In genomic region chrX:153782324-153782723, GRCh38 we compare ENCODE assay signal across 11 cellular contexts. TPM values are rescaled to one million over a fixed set of nuclear protein-coding genes. Genes with fewer than 3 reads are reported as not detected.
A peak's percentile ranks its signal among the peaks of the same experiment; 100 is the strongest.
DNase-seq lines count a peak whose midpoint lies in the region; TF ChIP-seq lines count a peak whose summit lies in the region.
"Had no signal": no experiment of that assay in that cellular context is flagged by ENCODE, and none has a peak within 500 bp of the region (broad histone marks: within the 10 kb centered on the region; RNA-seq: fewer than 3 reads in every experiment).

No MANE protein-coding gene starts in this region.

- H3K9me3 Mint-ChIP-seq in chondrocyte (ENCODE audit: low read depth) (no peaks in the 10 kb centered on the region), osteocyte (ENCODE audit: unreplicated experiment) (no peaks in the 10 kb centered on the region)
- H3K9me3 Mint-ChIP-seq: natural killer cell had no signal

- DNase-seq in NCI-H526 (lab: John Stamatoyannopoulos, UW) (peak; percentile 48 to 63), NCI-H526 treated with DMSO at 0.1 percent for 48 hours (lab: John Stamatoyannopoulos, UW) (no peak), NCI-H2196 (lab: John Stamatoyannopoulos, UW; ENCODE audit: unreplicated experiment) (peak; percentile 84), chondrocyte (ENCODE audit: low spot score) (no peak), superior temporal gyrus (ENCODE audit: extremely low spot score) (peak; percentile 33), osteocyte (ENCODE audit: extremely low spot score, unreplicated experiment) (no peak), HK-2 (ENCODE audit: unreplicated experiment) (no peak)
- DNase-seq in stimulated activated CD4-positive, alpha-beta T cell treated with anti-CD3 and anti-CD28 coated beads, Interleukin-2, amount 100 ng/mL, for 48 hours = no peak
- DNase-seq: aorta, natural killer cell, NCI-H510A treated with DMSO at 0.1 percent for 48 hours had no signal

- peak; percentile 16 for TF ChIP-seq CTCF in chondrocyte (IDR thresholded peaks at IDR 0.05)
- no peak for TF ChIP-seq CTCF in osteocyte (IDR thresholded peaks at IDR 0.05)

- H3K36me3 Mint-ChIP-seq in chondrocyte (ENCODE audit: low read depth) = peaks cover 3% of the 10 kb centered on the region
- H3K36me3 Mint-ChIP-seq in osteocyte (ENCODE audit: unreplicated experiment) = no peaks in the 10 kb centered on the region
- H3K36me3 Mint-ChIP-seq: natural killer cell had no signal

- no peak overlapping the region for H3K27ac Mint-ChIP-seq in chondrocyte (ENCODE audit: unreplicated experiment)
- no peak overlapping the region for H3K27ac Mint-ChIP-seq in osteocyte (ENCODE audit: unreplicated experiment)
- H3K27ac Mint-ChIP-seq: natural killer cell had no signal

- H3K4me1 Mint-ChIP-seq in chondrocyte (ENCODE audit: low read depth) = no peaks in the 10 kb centered on the region
- peaks cover 4% of the 10 kb centered on the region for H3K4me1 Mint-ChIP-seq in osteocyte (ENCODE audit: unreplicated experiment)

- no peak overlapping the region for H3K4me3 Mint-ChIP-seq in chondrocyte (ENCODE audit: unreplicated experiment)
- H3K4me3 Mint-ChIP-seq in osteocyte (ENCODE audit: unreplicated experiment) = no peak overlapping the region
- H3K4me3 Mint-ChIP-seq: natural killer cell had no signal

- H3K27me3 Mint-ChIP-seq in chondrocyte (ENCODE audit: low read depth) (no peaks in the 10 kb centered on the region), osteocyte (ENCODE audit: unreplicated experiment) (no peaks in the 10 kb centered on the region)

RNA-seq across cellular contexts. Expression of gene SRPK3, which starts 1.5 kb away (rescaled TPM):
- 0.18 to 0.50 TPM in 2 of 3 replicates, not detected in the other for total RNA-seq in chondrocyte
- total RNA-seq in osteocyte = not detected in 2 replicates
- total RNA-seq: natural killer cell had no signal

RNA-seq across cellular contexts. Expression of gene IDH3G, which starts 11.9 kb away (rescaled TPM):
- total RNA-seq in chondrocyte (42.8 to 49.6 TPM (median 46.9 TPM) in 3 replicates), osteocyte (63.5 and 64.8 TPM in 2 replicates)

RNA-seq across cellular contexts. Expression of gene SSR4, which starts 12.1 kb away (rescaled TPM):
- 245 to 356 TPM (median 257 TPM) in 3 replicates for total RNA-seq in chondrocyte
- 287 and 297 TPM in 2 replicates for total RNA-seq in osteocyte

RNA-seq across cellular contexts. Expression of gene PLXNB3, which starts 18.3 kb away (rescaled TPM):
- total RNA-seq in chondrocyte (8.5 to 36.3 TPM (median 34.8 TPM) in 3 replicates), osteocyte (8.7 and 9.1 TPM in 2 replicates)

RNA-seq across cellular contexts. Expression of gene PDZD4, which starts 48.0 kb away (rescaled TPM):
- 24.8 to 27.2 TPM (median 25.4 TPM) in 3 replicates for total RNA-seq in chondrocyte
- 23.9 and 26.6 TPM in 2 replicates for total RNA-seq in osteocyte

Comparison
In these comparisons a context has a peak if more than half of its experiments do, and no peak if none do; other contexts are left out.
1. DNase-seq: peak in NCI-H526 (2 of 2), NCI-H2196 (single experiment) and superior temporal gyrus (single experiment); none in NCI-H526 treated with DMSO at 0.1 percent for 48 hours (single experiment), chondrocyte (single experiment), stimulated activated CD4-positive, alpha-beta T cell treated with anti-CD3 and anti-CD28 coated beads, Interleukin-2, amount 100 ng/mL, for 48 hours (0 of 2), osteocyte (single experiment) and HK-2 (single experiment).